Comparison of ENCODE assay signal across 1 cellular context in the genomic region with DNA sequence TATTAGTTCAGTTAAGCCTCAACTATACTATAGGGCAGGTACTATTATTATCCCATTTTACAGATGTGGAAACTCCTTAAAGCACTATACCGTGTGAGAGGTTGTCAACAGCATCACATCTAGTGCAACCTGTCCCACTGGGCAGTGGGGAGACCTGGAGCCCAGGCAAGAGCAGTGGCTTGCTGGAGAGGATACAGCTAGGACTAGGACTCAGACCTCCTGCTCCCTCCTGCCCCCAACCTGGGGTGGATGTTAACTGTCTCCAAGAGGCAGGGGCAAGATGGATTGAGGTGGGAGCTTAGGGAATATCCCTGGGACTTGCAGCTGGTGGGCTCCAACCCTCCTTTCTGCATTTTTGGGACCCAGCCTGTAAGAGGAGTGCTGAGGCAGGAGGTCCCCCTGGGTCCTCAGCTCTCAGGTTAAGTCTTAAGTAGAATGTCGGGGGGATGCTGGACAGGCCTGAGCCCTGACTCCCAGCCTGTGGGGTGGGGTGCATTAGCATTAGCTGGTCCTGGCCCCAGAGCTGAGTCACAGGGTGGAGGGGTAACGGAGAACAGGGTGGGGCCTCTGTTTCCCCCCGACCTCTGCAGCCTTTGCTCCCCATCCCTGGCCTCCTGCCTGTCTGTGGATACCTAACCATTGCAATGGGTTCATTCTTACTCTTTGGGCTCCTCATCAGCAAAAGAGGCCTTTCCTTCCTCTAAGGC.
TF ChIP-seq lines count a peak whose summit lies in the region.

No MANE protein-coding gene starts in this region.

TF ChIP-seq in HepG2, 621 proteins besides CTCF, POLR2A, EP300 and RAD21:
- TF ChIP-seq ZNF629 (CRISPR knock-in tag; conservative IDR thresholded peaks at IDR 0.05), result peak; percentile 60
- TF ChIP-seq, protein P1, sequence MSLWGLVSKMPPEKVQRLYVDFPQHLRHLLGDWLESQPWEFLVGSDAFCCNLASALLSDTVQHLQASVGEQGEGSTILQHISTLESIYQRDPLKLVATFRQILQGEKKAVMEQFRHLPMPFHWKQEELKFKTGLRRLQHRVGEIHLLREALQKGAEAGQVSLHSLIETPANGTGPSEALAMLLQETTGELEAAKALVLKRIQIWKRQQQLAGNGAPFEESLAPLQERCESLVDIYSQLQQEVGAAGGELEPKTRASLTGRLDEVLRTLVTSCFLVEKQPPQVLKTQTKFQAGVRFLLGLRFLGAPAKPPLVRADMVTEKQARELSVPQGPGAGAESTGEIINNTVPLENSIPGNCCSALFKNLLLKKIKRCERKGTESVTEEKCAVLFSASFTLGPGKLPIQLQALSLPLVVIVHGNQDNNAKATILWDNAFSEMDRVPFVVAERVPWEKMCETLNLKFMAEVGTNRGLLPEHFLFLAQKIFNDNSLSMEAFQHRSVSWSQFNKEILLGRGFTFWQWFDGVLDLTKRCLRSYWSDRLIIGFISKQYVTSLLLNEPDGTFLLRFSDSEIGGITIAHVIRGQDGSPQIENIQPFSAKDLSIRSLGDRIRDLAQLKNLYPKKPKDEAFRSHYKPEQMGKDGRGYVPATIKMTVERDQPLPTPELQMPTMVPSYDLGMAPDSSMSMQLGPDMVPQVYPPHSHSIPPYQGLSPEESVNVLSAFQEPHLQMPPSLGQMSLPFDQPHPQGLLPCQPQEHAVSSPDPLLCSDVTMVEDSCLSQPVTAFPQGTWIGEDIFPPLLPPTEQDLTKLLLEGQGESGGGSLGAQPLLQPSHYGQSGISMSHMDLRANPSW (CRISPR knock-in tag; IDR thresholded peaks at IDR 0.05; ENCODE audit: borderline replicate concordance), result no peak
